In genomic region chr1:8363764-8364301, GRCh38 we compare ENCODE assay signal across 16 cellular contexts. TPM values are rescaled to one million over a fixed set of nuclear protein-coding genes. Genes with fewer than 3 reads are reported as not detected.
DNase-seq lines count a peak whose midpoint lies in the region; ATAC-seq, FAIRE-seq and TF ChIP-seq lines count a peak whose summit lies in the region.
"Had no signal": no experiment of that assay in that cellular context is flagged by ENCODE, and none has a peak within 500 bp of the region (broad histone marks: within the 10 kb centered on the region; RNA-seq: fewer than 3 reads in every experiment).

No MANE protein-coding gene starts in this region.

- H3K9me3 ChIP-seq in WERI-Rb-1 (ENCODE audit: severe bottlenecking) (no peaks in the 10 kb centered on the region), neural progenitor cell (ENCODE audit: low read depth) (no peaks in the 10 kb centered on the region), testis (no peaks in the 10 kb centered on the region)
- H3K9me3 ChIP-seq: BLaER1 had no signal

- no peaks in the 10 kb centered on the region for H3K27me3 ChIP-seq in WERI-Rb-1 (ENCODE audit: insufficient read depth, low read depth, severe bottlenecking)
- no peaks in the 10 kb centered on the region for H3K27me3 ChIP-seq in neural progenitor cell
- no peaks in the 10 kb centered on the region for H3K27me3 ChIP-seq in testis
- H3K27me3 ChIP-seq: BLaER1 had no signal

- H3K27ac ChIP-seq in WERI-Rb-1 (peak overlapping the region; percentile 52), neural progenitor cell (peak overlapping the region; percentile 53), testis (peak overlapping the region; percentile 62 to 65)
- H3K27ac ChIP-seq: BLaER1 had no signal

- no peaks in the 10 kb centered on the region for H3K9me3 Mint-ChIP-seq in endothelial cell (ENCODE audit: unreplicated experiment)
- H3K9me3 Mint-ChIP-seq in neural progenitor cell = no peaks in the 10 kb centered on the region
- H3K9me3 Mint-ChIP-seq: central memory CD8-positive, alpha-beta T cell; naive B cell had no signal

- H3K27ac Mint-ChIP-seq in endothelial cell (ENCODE audit: unreplicated experiment) (peak overlapping the region; percentile 72), neural progenitor cell (no peak overlapping the region)

- 60 to 64% methylated on average over 3 to 18 of the region's 18 CpGs for WGBS in testis, 2 donors

- H3K27me3 Mint-ChIP-seq in endothelial cell (ENCODE audit: unreplicated experiment) (peaks cover 11% of the 10 kb centered on the region), neural progenitor cell (ENCODE audit: insufficient read depth, low read depth) (peaks cover 6% of the 10 kb centered on the region)
- H3K27me3 Mint-ChIP-seq: central memory CD8-positive, alpha-beta T cell; naive B cell had no signal

- no peak overlapping the region for H3K4me3 Mint-ChIP-seq in endothelial cell (ENCODE audit: unreplicated experiment)
- H3K4me3 Mint-ChIP-seq in neural progenitor cell = no peak overlapping the region
- H3K4me3 Mint-ChIP-seq: central memory CD8-positive, alpha-beta T cell had no signal

- peaks cover 28% of the 10 kb centered on the region for H3K79me2 ChIP-seq in neural progenitor cell (ENCODE audit: low read depth)

- TF ChIP-seq CTCF in WERI-Rb-1 (IDR thresholded peaks at IDR 0.05; ENCODE audit: low read depth, low read length) (no peak), endothelial cell (IDR thresholded peaks at IDR 0.05; ENCODE audit: unreplicated experiment) (no peak), neural progenitor cell (IDR thresholded peaks at IDR 0.05) (no peak), testis (IDR thresholded peaks at IDR 0.05) (no peak)

- H3K9ac ChIP-seq in neural progenitor cell = no peak overlapping the region
- H3K9ac ChIP-seq: BLaER1 had no signal

- FAIRE-seq in GM19239 (lab: Jason Lieb, UNC) = no peak
- FAIRE-seq: keratinocyte had no signal

- ATAC-seq in GM21447 (IDR thresholded peaks at IDR 0.05; ENCODE audit: unreplicated experiment) (no peak), GM18909 (IDR thresholded peaks at IDR 0.05; ENCODE audit: poor library complexity, unreplicated experiment) (no peak)

- DNase-seq in WERI-Rb-1 (peak; percentile 8), endothelial cell (ENCODE audit: low spot score) (no peak), neural progenitor cell (ENCODE audit: low spot score) (no peak), testis (peak; percentile 72), GM19239 (ENCODE audit: insufficient read length, low spot score) (no peak), medulla oblongata (ENCODE audit: extremely low spot score) (no peak)
- DNase-seq: activated naive CD4-positive, alpha-beta T cell treated with Interleukin-2 at 50 U/mL for 16 hours; DMS79; naive B cell; OCI-M1 had no signal

- no peaks in the 10 kb centered on the region for H3F3A ChIP-seq in neural progenitor cell (ENCODE audit: low read depth)

- H3K36me3 ChIP-seq in WERI-Rb-1 = peaks cover 76% of the 10 kb centered on the region
- no peaks in the 10 kb centered on the region for H3K36me3 ChIP-seq in neural progenitor cell
- no peaks in the 10 kb centered on the region for H3K36me3 ChIP-seq in testis (ENCODE audit: low read depth, missing control alignments)

- peaks cover 9% of the 10 kb centered on the region for H3K4me1 Mint-ChIP-seq in endothelial cell (ENCODE audit: unreplicated experiment)
- peaks cover 43% of the 10 kb centered on the region for H3K4me1 Mint-ChIP-seq in neural progenitor cell

- H3K4me3 ChIP-seq in WERI-Rb-1 (ENCODE audit: low read depth, low read length) (no peak overlapping the region), neural progenitor cell (no peak overlapping the region), testis (no peak overlapping the region)
- H3K4me3 ChIP-seq: BLaER1, skin epidermis had no signal

- H3K4me1 ChIP-seq in neural progenitor cell = peaks cover 5% of the 10 kb centered on the region
- H3K4me1 ChIP-seq in testis = peaks cover 46% of the 10 kb centered on the region

- peaks cover 54% of the 10 kb centered on the region for H4K20me1 ChIP-seq in neural progenitor cell (ENCODE audit: low read depth)

- intact Hi-C loops in testis (cut with DNase I; ENCODE audit: low total_unique reads) = no loop called here

- H3K4me2 ChIP-seq in neural progenitor cell = no peak overlapping the region
- H3K4me2 ChIP-seq: BLaER1 had no signal

- H3K36me3 Mint-ChIP-seq in endothelial cell (ENCODE audit: low read depth, unreplicated experiment) (peaks cover 21% of the 10 kb centered on the region), neural progenitor cell (peaks cover 37% of the 10 kb centered on the region)

- H2AFZ ChIP-seq in neural progenitor cell (replicated peaks) = no peak overlapping the region

- no peak for TF ChIP-seq POLR2A in testis (IDR thresholded peaks at IDR 0.05)

RNA-seq across cellular contexts. Expression of gene SLC45A1, which starts 45.9 kb away (rescaled TPM):
- 0.62 TPM for total RNA-seq in endothelial cell (ENCODE audit: unreplicated experiment)
- 1.1 and 3.3 TPM in 2 replicates for total RNA-seq in neural progenitor cell (ENCODE audit: low replicate concordance)
- total RNA-seq in testis = 1 to 10 TPM; 8.5 to 9.0 TPM
- 5.6 TPM for polyA plus RNA-seq in testis (ENCODE audit: insufficient read depth, low read depth, low replicate concordance)

Comparison
In these comparisons a context has a peak if more than half of its experiments do, and no peak if none do; other contexts are left out.
1. DNase-seq: peak in WERI-Rb-1 (single experiment) and testis (single experiment); none in endothelial cell (single experiment), neural progenitor cell (single experiment), GM19239 (single experiment) and medulla oblongata (single experiment).
2. Peak in every context shown above with its lines, with median percentiles within 50 percentile points of each other: H3K27ac ChIP-seq.